ENCODE assay signal across 17 cellular contexts in genomic region chr16:55462241-55462640, GRCh38.
"Had no signal": no experiment of that assay in that cellular context is flagged by ENCODE, and none has a peak within 500 bp of the region (broad histone marks: within the 10 kb centered on the region; RNA-seq: fewer than 3 reads in every experiment).

No MANE protein-coding gene starts in this region.

- H3K4me1 Mint-ChIP-seq: IgD-negative memory B cell had no signal

- H3K9me3 Mint-ChIP-seq: IgD-negative memory B cell had no signal

- H3K4me3 Mint-ChIP-seq: IgD-negative memory B cell had no signal

- H3K27ac Mint-ChIP-seq: IgD-negative memory B cell had no signal

- DNase-seq: Kasumi-1, MM.1S, NCI-H1092 treated with DMSO at 0.1 percent for 48 hours, NCI-H1436, NCI-H187, NCI-H2029, NCI-H2171 treated with DMSO at 0.1 percent for 48 hours, NCI-H345, NCI-H446 treated with DMSO at 0.1 percent for 48 hours, NCI-H510A treated with DMSO at 0.1 percent for 48 hours, NCI-H526, Right ventricle myocardium superior, RPMI8226, SIG-M5, SK-N-SH, SW 1271 had no signal
